27 cellular contexts compared by ENCODE assay signal in the genomic region with DNA sequence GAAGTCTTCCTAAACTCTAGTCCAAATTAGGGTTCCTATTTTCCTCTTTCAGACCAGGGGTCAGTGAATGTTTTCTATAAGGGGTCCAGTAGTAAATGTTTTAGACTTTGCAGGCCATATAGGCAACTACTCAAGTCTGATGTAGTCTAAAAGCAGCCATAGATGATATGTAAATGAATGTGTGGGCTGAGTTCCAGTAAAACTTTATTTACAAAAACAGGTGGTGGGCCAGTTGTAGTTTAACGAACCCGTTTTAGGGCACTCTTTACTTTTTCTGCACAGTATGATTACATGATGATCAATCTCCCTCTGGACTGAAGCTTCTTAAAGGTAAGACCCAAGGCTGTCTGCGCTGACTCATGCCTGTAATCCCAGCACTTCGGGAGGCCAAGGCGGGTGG.
A peak's percentile ranks its signal among the peaks of the same experiment; 100 is the strongest.
DNase-seq lines count a peak whose midpoint lies in the region; ATAC-seq, FAIRE-seq and TF ChIP-seq lines count a peak whose summit lies in the region.
"Had no signal": no experiment of that assay in that cellular context is flagged by ENCODE, and none has a peak within 500 bp of the region (broad histone marks: within the 10 kb centered on the region; RNA-seq: fewer than 3 reads in every experiment).

No MANE protein-coding gene starts in this region.

- peak; percentile 74 for FAIRE-seq in GM12892 (lab: Jason Lieb, UNC)
- FAIRE-seq: A204.1, astrocyte, RCC 7860 had no signal

- CTCF ChIA-PET in activated CD8-positive, alpha-beta T cell treated with anti-CD3 and anti-CD28 coated beads for 36 hours (lab: Charles Lee): no interaction called here
- CTCF ChIA-PET in naive thymus-derived CD4-positive, alpha-beta T cell (lab: Charles Lee): no interaction called here

- H3K27me3 ChIP-seq in naive thymus-derived CD4-positive, alpha-beta T cell (ENCODE audit: control insufficient read depth in 2 of 2, insufficient read depth in 2 of 2, low read length in 2 of 2): no peaks in the 10 kb centered on the region
- H3K27me3 ChIP-seq: dorsolateral prefrontal cortex, heart right ventricle had no signal

- peak overlapping the region; percentile 49 for H3K27ac Mint-ChIP-seq in activated CD4-positive, alpha-beta T cell treated with anti-CD3 and anti-CD28 coated beads, Interleukin-2, amount 10 ng/mL, durations not matched to agents 24 days and 14 days
- peak overlapping the region; percentile 66 for H3K27ac Mint-ChIP-seq in activated CD8-positive, alpha-beta T cell treated with anti-CD3 and anti-CD28 coated beads for 36 hours
- H3K27ac Mint-ChIP-seq in naive thymus-derived CD4-positive, alpha-beta T cell: peak overlapping the region; percentile 9 to 99 (median 94)
- H3K27ac Mint-ChIP-seq: H9, type B pancreatic cell had no signal

- no peak for ATAC-seq in activated CD8-positive, alpha-beta T cell treated with anti-CD3 and anti-CD28 coated beads for 36 hours
- no peak for ATAC-seq in naive thymus-derived CD4-positive, alpha-beta T cell
- ATAC-seq in GM21786 (IDR thresholded peaks at IDR 0.05; ENCODE audit: unreplicated experiment): no peak
- no peak for ATAC-seq in GM19463 (IDR thresholded peaks at IDR 0.05; ENCODE audit: unreplicated experiment)
- ATAC-seq: activated naive CD4-positive, alpha-beta T cell treated with anti-CD3 and anti-CD28 coated beads, Interleukin-2, amount 50 U/mL, for 72 hours; heart right ventricle; left cardiac atrium; psoas muscle had no signal

- no peak for TF ChIP-seq CTCF in activated CD8-positive, alpha-beta T cell treated with anti-CD3 and anti-CD28 coated beads for 36 hours (IDR thresholded peaks at IDR 0.05)

- peaks cover 21% of the 10 kb centered on the region for H3K36me3 Mint-ChIP-seq in activated CD4-positive, alpha-beta T cell treated with anti-CD3 and anti-CD28 coated beads, Interleukin-2, amount 10 ng/mL, durations not matched to agents 24 days and 14 days (ENCODE audit: low read depth)
- H3K36me3 Mint-ChIP-seq in activated CD8-positive, alpha-beta T cell treated with anti-CD3 and anti-CD28 coated beads for 36 hours (ENCODE audit: low read depth): peaks cover 9% of the 10 kb centered on the region
- H3K36me3 Mint-ChIP-seq in naive thymus-derived CD4-positive, alpha-beta T cell: peaks cover 0 to 35% (median 13%) of the 10 kb centered on the region in 5 donors

- no peak overlapping the region for H3K4me3 Mint-ChIP-seq in activated CD4-positive, alpha-beta T cell treated with anti-CD3 and anti-CD28 coated beads, Interleukin-2, amount 10 ng/mL, durations not matched to agents 24 days and 14 days
- H3K4me3 Mint-ChIP-seq in activated CD8-positive, alpha-beta T cell treated with anti-CD3 and anti-CD28 coated beads for 36 hours: no peak overlapping the region
- peak overlapping the region in 3 of 10 donors; percentile 4 to 24 (median 19) for H3K4me3 Mint-ChIP-seq in naive thymus-derived CD4-positive, alpha-beta T cell
- H3K4me3 Mint-ChIP-seq: central memory CD8-positive, alpha-beta T cell; H9; type B pancreatic cell had no signal

- DNase-seq in activated CD4-positive, alpha-beta T cell treated with anti-CD3 and anti-CD28 coated beads, Interleukin-2, amount 10 ng/mL, durations not matched to agents 24 days and 14 days: no peak
- DNase-seq in activated CD4-positive, alpha-beta T cell treated with anti-CD3 and anti-CD28 coated beads, Interleukin-2, amount 50 U/mL, for 48 hours: no peak
- DNase-seq in GM12892 (ENCODE audit: insufficient read length) (no peak), NCI-H510A (lab: John Stamatoyannopoulos, UW) (no peak)
- no peak for DNase-seq in activated CD8-positive, alpha-beta T cell treated with anti-CD3 and anti-CD28 coated beads for 36 hours
- DNase-seq in naive thymus-derived CD4-positive, alpha-beta T cell: no peak
- DNase-seq: activated T-cell treated with anti-CD3 and anti-CD28 coated beads, Interleukin-2, amount 50 U/mL, for 48 hours; Caco-2; DMS79; dorsolateral prefrontal cortex; H9; heart right ventricle; KBM-7; left cardiac atrium; NCI-H1436 treated with DMSO at 0.1 percent for 48 hours; NCI-H524; nucleus accumbens; psoas muscle; stimulated activated CD8-positive, alpha-beta memory T cell treated with anti-CD3 and anti-CD28 coated beads, Interleukin-4, amount 100 ng/mL, for 48 hours had no signal

- peaks cover 31 to 70% of the 10 kb centered on the region in 2 donors for H3K4me1 ChIP-seq in naive thymus-derived CD4-positive, alpha-beta T cell (ENCODE audit: control insufficient read depth in 2 of 2, insufficient read depth in 2 of 2, low read length in 2 of 2)
- H3K4me1 ChIP-seq: Caco-2, psoas muscle had no signal

- peak overlapping the region; percentile 34 for H3K27ac ChIP-seq in naive thymus-derived CD4-positive, alpha-beta T cell (ENCODE audit: low read depth, low read length)
- H3K27ac ChIP-seq: heart right ventricle, psoas muscle had no signal

- intact Hi-C loops in activated CD4-positive, alpha-beta T cell treated with anti-CD3 and anti-CD28 coated beads, Interleukin-2, amount 10 ng/mL, durations not matched to agents 24 days and 14 days (cut with micrococcal nuclease): loop anchor here (5.0 kb wide), 1 partner anchor 64 kb away; no protein-coding TSS in a partner anchor
- intact Hi-C loops in activated CD8-positive, alpha-beta T cell treated with anti-CD3 and anti-CD28 coated beads for 36 hours (cut with micrococcal nuclease): no loop called here
- intact Hi-C loops in naive thymus-derived CD4-positive, alpha-beta T cell (cut with micrococcal nuclease): loop anchor here in 1 of 2 donors (5.0 kb wide), 3 partner anchors 146 to 1194 kb away; no protein-coding TSS in a partner anchor

- TF ChIP-seq POLR2A in GM12892 (IDR thresholded peaks at IDR 0.05; ENCODE audit: low read depth, low read length): no peak

- H3K9me3 Mint-ChIP-seq in activated CD4-positive, alpha-beta T cell treated with anti-CD3 and anti-CD28 coated beads, Interleukin-2, amount 10 ng/mL, durations not matched to agents 24 days and 14 days: peaks cover 10% of the 10 kb centered on the region
- H3K9me3 Mint-ChIP-seq in activated CD8-positive, alpha-beta T cell treated with anti-CD3 and anti-CD28 coated beads for 36 hours: peaks cover 9% of the 10 kb centered on the region
- peaks cover 0 to 12% (median 5%) of the 10 kb centered on the region in 11 donors for H3K9me3 Mint-ChIP-seq in naive thymus-derived CD4-positive, alpha-beta T cell
- H3K9me3 Mint-ChIP-seq: central memory CD8-positive, alpha-beta T cell; type B pancreatic cell had no signal

- peaks cover 76% of the 10 kb centered on the region for H3K4me1 Mint-ChIP-seq in activated CD4-positive, alpha-beta T cell treated with anti-CD3 and anti-CD28 coated beads, Interleukin-2, amount 10 ng/mL, durations not matched to agents 24 days and 14 days
- peaks cover 72% of the 10 kb centered on the region for H3K4me1 Mint-ChIP-seq in activated CD8-positive, alpha-beta T cell treated with anti-CD3 and anti-CD28 coated beads for 36 hours (ENCODE audit: low read depth)
- peaks cover 43 to 100% (median 91%) of the 10 kb centered on the region in 7 donors for H3K4me1 Mint-ChIP-seq in naive thymus-derived CD4-positive, alpha-beta T cell

- no peaks in the 10 kb centered on the region for H3K9me3 ChIP-seq in naive thymus-derived CD4-positive, alpha-beta T cell (ENCODE audit: control insufficient read depth in 2 of 3, low read length in 3 of 3)
- H3K9me3 ChIP-seq: Caco-2, psoas muscle had no signal

- no peaks in the 10 kb centered on the region for H3K36me3 ChIP-seq in naive thymus-derived CD4-positive, alpha-beta T cell (ENCODE audit: control insufficient read depth in 2 of 3, insufficient read depth in 3 of 3, low read length in 3 of 3)
- H3K36me3 ChIP-seq: heart right ventricle had no signal

- POLR2A ChIA-PET in activated CD8-positive, alpha-beta T cell treated with anti-CD3 and anti-CD28 coated beads for 36 hours (lab: Charles Lee): no interaction called here
- POLR2A ChIA-PET in naive thymus-derived CD4-positive, alpha-beta T cell (lab: Charles Lee): interaction anchor here (1.5 kb wide), 1 partner anchor 13 kb away, joined by 7 read pairs; no protein-coding TSS in a partner anchor

- no peak overlapping the region for H3K4me3 ChIP-seq in naive thymus-derived CD4-positive, alpha-beta T cell (ENCODE audit: low read length)
- H3K4me3 ChIP-seq: dorsolateral prefrontal cortex, heart right ventricle, psoas muscle had no signal

- no peaks in the 10 kb centered on the region for H3K27me3 Mint-ChIP-seq in activated CD4-positive, alpha-beta T cell treated with anti-CD3 and anti-CD28 coated beads, Interleukin-2, amount 10 ng/mL, durations not matched to agents 24 days and 14 days
- no peaks in the 10 kb centered on the region for H3K27me3 Mint-ChIP-seq in activated CD8-positive, alpha-beta T cell treated with anti-CD3 and anti-CD28 coated beads for 36 hours
- no peaks in the 10 kb centered on the region for H3K27me3 Mint-ChIP-seq in naive thymus-derived CD4-positive, alpha-beta T cell
- H3K27me3 Mint-ChIP-seq: central memory CD8-positive, alpha-beta T cell; type B pancreatic cell had no signal
